8 cellular contexts compared by ENCODE assay signal in the genomic region with DNA sequence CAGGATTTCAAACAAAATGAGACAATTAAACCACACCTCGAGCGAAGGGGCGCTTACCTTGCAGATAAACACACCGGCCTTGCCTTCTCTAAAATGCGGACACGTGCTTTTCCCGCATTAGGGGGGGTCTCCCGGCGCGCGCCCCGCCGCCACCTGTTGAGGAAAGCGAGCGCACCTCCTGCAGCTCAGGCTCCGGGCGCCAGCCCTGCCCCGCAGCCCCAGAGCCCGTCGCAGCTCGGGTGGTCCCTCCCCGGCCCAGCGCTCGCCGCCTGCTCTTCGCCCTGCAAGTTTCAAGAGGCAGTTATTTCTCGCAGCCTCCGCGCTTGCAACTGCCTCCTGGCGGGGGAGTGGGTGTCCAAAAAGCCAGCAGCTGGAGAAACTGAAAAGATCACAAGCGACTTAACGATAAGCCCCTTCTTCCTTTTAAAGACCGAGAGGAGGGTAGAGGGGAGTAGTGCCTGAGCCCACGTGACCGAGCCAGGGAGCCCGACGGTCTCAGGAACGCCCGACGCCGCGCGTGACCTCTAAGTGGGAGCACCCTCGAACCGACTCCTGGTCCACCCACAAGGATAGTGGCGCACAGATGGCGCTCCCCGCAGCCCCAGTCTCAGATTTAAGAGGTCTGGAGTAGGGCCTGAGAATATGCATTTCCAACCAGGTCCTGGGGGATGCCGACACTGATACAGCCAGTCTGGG. TPM values are rescaled to one million over a fixed set of nuclear protein-coding genes. Genes with fewer than 3 reads are reported as not detected.
A peak's percentile ranks its signal among the peaks of the same experiment; 100 is the strongest.
DNase-seq lines count a peak whose midpoint lies in the region; ATAC-seq and TF ChIP-seq lines count a peak whose summit lies in the region.

A gene (minus strand): TSS at position 396 of the 696 bp plus-strand sequence. CDS start 11,386 bp downstream, outside the sequence.

- H3K9me3 Mint-ChIP-seq in activated CD4-positive, alpha-beta T cell treated with anti-CD3 and anti-CD28 coated beads, Interleukin-2, amount 10 ng/mL, durations not matched to agents 7 days and 5 days = no peaks in the 10 kb centered on the region
- H3K9me3 Mint-ChIP-seq in naive B cell = no peaks in the 10 kb centered on the region

- intact Hi-C loops in aorta (cut with DNase I) = loop anchor here in 1 of 2 donors (10.0 kb wide), 3 partner anchors 129 to 279 kb away; no protein-coding TSS in a partner anchor

- H3K36me3 ChIP-seq in aorta (ENCODE audit: control insufficient read depth in 1 of 2, insufficient read depth in 2 of 2, low read length in 1 of 2) = no peaks in the 10 kb centered on the region

- H3K4me3 Mint-ChIP-seq in activated CD4-positive, alpha-beta T cell treated with anti-CD3 and anti-CD28 coated beads, Interleukin-2, amount 10 ng/mL, durations not matched to agents 7 days and 5 days = peak within 1 kb of the TSS; percentile 65
- peak within 1 kb of the TSS; percentile 88 to 97 (median 94) for H3K4me3 Mint-ChIP-seq in naive B cell

- CTCF ChIA-PET in activated CD4-positive, alpha-beta T cell treated with anti-CD3 and anti-CD28 coated beads, Interleukin-2, amount 10 ng/mL, durations not matched to agents 7 days and 5 days (lab: Charles Lee) = interaction anchor here (1.0 to 2.7 kb wide), 14 partner anchors 9 to 751 kb away, joined by 3 to 22 read pairs (median 4); a partner anchor contains a TSS

- peak; percentile 36 for ATAC-seq in GM21381 (IDR thresholded peaks at IDR 0.05; ENCODE audit: unreplicated experiment)
- peak; percentile 49 to 54 for ATAC-seq in naive B cell (ENCODE audit: low read depth in 2 of 2)
- ATAC-seq in aorta (ENCODE audit: low FRiP score) = peak; percentile 67

- DNase-seq in ELF-1 (ENCODE audit: low read depth, low spot score) (peak; percentile 65), HuH-7 (ENCODE audit: low spot score) (peak; percentile 25), epithelial cell of proximal tubule (ENCODE audit: low read depth) (no peak), naive B cell (peak; percentile 65), aorta (peak in 1 of 2 donors; percentile 76), DMS153 treated with DMSO at 0.1 percent for 48 hours (lab: John Stamatoyannopoulos, UW; ENCODE audit: unreplicated experiment) (no peak)
- peak; percentile 13 for DNase-seq in activated CD4-positive, alpha-beta T cell treated with anti-CD3 and anti-CD28 coated beads, Interleukin-2, amount 10 ng/mL, durations not matched to agents 7 days and 5 days

- TF ChIP-seq CTCF in epithelial cell of proximal tubule (conservative IDR thresholded peaks at IDR 0.05; ENCODE audit: low read depth, low read length) = peak; percentile 17

- WGBS in aorta, 2 donors = 2% methylated on average over 49 of the region's 49 CpGs

- peaks cover 38% of the 10 kb centered on the region for H3K27me3 Mint-ChIP-seq in activated CD4-positive, alpha-beta T cell treated with anti-CD3 and anti-CD28 coated beads, Interleukin-2, amount 10 ng/mL, durations not matched to agents 7 days and 5 days
- peaks cover 0 to 7% (median 0%) of the 10 kb centered on the region in 3 donors for H3K27me3 Mint-ChIP-seq in naive B cell

- H3K27ac Mint-ChIP-seq in activated CD4-positive, alpha-beta T cell treated with anti-CD3 and anti-CD28 coated beads, Interleukin-2, amount 10 ng/mL, durations not matched to agents 7 days and 5 days = no peak within 1 kb of the TSS
- H3K27ac Mint-ChIP-seq in naive B cell = peak within 1 kb of the TSS; percentile 88 to 97 (median 92)

- peak within 1 kb of the TSS; percentile 53 for H3K4me3 ChIP-seq in epithelial cell of proximal tubule (ENCODE audit: low read depth, low read length)
- peak within 1 kb of the TSS in 1 of 2 donors; percentile 11 for H3K4me3 ChIP-seq in aorta (ENCODE audit: low read length in 2 of 2)

- no peaks in the 10 kb centered on the region for H3K4me1 ChIP-seq in aorta (ENCODE audit: control insufficient read depth in 1 of 2, insufficient read depth in 2 of 2, low read length in 2 of 2)

- H3K27me3 ChIP-seq in aorta (ENCODE audit: control insufficient read depth in 1 of 2, insufficient read depth in 2 of 2, low read length in 1 of 2) = peaks cover 0 to 1% of the 10 kb centered on the region in 2 donors

- H3K27ac ChIP-seq in aorta (ENCODE audit: low read depth in 1 of 2, low read length in 2 of 2) = no peak within 1 kb of the TSS

- POLR2A ChIA-PET in activated CD4-positive, alpha-beta T cell treated with anti-CD3 and anti-CD28 coated beads, Interleukin-2, amount 10 ng/mL, durations not matched to agents 7 days and 5 days (lab: Charles Lee) = no interaction called here

- H3K4me1 Mint-ChIP-seq in activated CD4-positive, alpha-beta T cell treated with anti-CD3 and anti-CD28 coated beads, Interleukin-2, amount 10 ng/mL, durations not matched to agents 7 days and 5 days = peaks cover 24% of the 10 kb centered on the region
- H3K4me1 Mint-ChIP-seq in naive B cell = peaks cover 14 to 25% (median 14%) of the 10 kb centered on the region in 3 donors

- no peaks in the 10 kb centered on the region for H3K9me3 ChIP-seq in aorta (ENCODE audit: control insufficient read depth, low read length)

- no peaks in the 10 kb centered on the region for H3K36me3 Mint-ChIP-seq in activated CD4-positive, alpha-beta T cell treated with anti-CD3 and anti-CD28 coated beads, Interleukin-2, amount 10 ng/mL, durations not matched to agents 7 days and 5 days (ENCODE audit: low read depth)
- no peaks in the 10 kb centered on the region for H3K36me3 Mint-ChIP-seq in naive B cell

RNA-seq across cellular contexts. Expression of the gene that starts here (rescaled TPM):
- not detected for total RNA-seq in activated CD4-positive, alpha-beta T cell treated with anti-CD3 and anti-CD28 coated beads, Interleukin-2, amount 10 ng/mL, durations not matched to agents 7 days and 5 days
- total RNA-seq in epithelial cell of proximal tubule = under 0.01 and 0.06 TPM in 2 replicates
- polyA plus RNA-seq in naive B cell (ENCODE audit: low read depth in 6 of 6) = 1 to 10 TPM; 1.6 to 7.4 (median 3.2) TPM
- under 1 TPM; 0.10 to 0.27 TPM for total RNA-seq in aorta
- polyA plus RNA-seq in aorta = not detected

Comparison
In these comparisons a context has a peak if more than half of its experiments do, and no peak if none do; other contexts are left out.
1. Peak in DNase-seq in activated CD4-positive, alpha-beta T cell treated with anti-CD3 and anti-CD28 coated beads, Interleukin-2, amount 10 ng/mL, durations not matched to agents 7 days and 5 days; RNA of the gene not detected or under 1 TPM.
2. Peak in ATAC-seq in aorta; RNA of the gene not detected or under 1 TPM.
3. DNase-seq: peak in ELF-1 (single experiment), HuH-7 (single experiment) and naive B cell (single experiment); none in epithelial cell of proximal tubule (single experiment) and DMS153 treated with DMSO at 0.1 percent for 48 hours (single experiment).
4. Peak in every context shown above with its lines, with median percentiles within 50 percentile points of each other: ATAC-seq.